In the genomic region with DNA sequence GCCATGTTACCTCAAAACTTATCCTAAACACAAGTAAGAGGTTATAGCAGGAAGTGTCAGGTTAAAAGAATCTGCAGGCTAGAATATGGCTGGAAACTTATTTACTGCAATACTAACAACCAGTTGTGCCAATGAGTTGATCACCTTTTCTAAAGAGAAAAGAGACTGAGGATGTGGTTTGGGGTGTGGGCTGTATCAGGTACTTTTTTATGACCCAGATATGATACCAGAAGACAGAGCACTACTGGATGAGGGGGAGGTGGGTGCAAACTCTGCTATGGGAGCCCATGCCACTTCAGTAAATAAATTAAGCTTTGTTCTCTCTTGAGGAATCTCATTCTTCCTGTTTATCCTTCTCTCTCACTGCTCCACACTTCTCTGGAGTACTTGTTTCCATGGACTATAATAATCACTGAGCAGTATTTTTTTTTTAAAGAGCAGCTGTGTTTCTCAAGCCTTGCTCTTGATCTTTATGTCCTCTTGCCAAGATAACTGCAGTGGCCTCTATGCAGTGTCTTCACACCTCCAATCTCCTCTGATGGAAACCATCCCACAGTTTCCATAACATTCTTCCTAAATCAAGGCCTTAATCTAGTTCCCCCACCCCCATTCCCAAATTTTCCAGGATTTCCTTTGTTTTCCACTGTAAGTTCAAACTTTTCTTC, we compare ENCODE assay signal across 11 cellular contexts. TPM values are rescaled to one million over a fixed set of nuclear protein-coding genes. Genes with fewer than 3 reads are reported as not detected.
A peak's percentile ranks its signal among the peaks of the same experiment; 100 is the strongest.
DNase-seq lines count a peak whose midpoint lies in the region; ATAC-seq and TF ChIP-seq lines count a peak whose summit lies in the region.
"Had no signal": no experiment of that assay in that cellular context is flagged by ENCODE, and none has a peak within 500 bp of the region (broad histone marks: within the 10 kb centered on the region; RNA-seq: fewer than 3 reads in every experiment).

No MANE protein-coding gene starts in this region.

- H3K4me3 ChIP-seq in CD8-positive, alpha-beta T cell (ENCODE audit: low read depth, low read length) = no peak overlapping the region
- H3K4me3 ChIP-seq: esophagus muscularis mucosa had no signal

- H3K27ac Mint-ChIP-seq in CD8-positive, alpha-beta T cell = peak overlapping the region; percentile 89

- intact Hi-C loops in CD8-positive, alpha-beta T cell (cut with DNase I, micrococcal nuclease) = loop anchor here (10.0 kb wide), 3 partner anchors 96 to 616 kb away; no protein-coding TSS in a partner anchor

- H3K4me3 Mint-ChIP-seq in CD8-positive, alpha-beta T cell = peak overlapping the region; percentile 32
- H3K4me3 Mint-ChIP-seq in activated T-cell treated with anti-CD3 and anti-CD28 coated beads, Interleukin-2, amount 50 U/mL, for 4 hours = no peak overlapping the region
- H3K4me3 Mint-ChIP-seq: neural crest cell had no signal

- no peak for TF ChIP-seq CTCF in CD8-positive, alpha-beta T cell (IDR thresholded peaks at IDR 0.05)

- no peak overlapping the region for H3K27ac ChIP-seq in CD8-positive, alpha-beta T cell (ENCODE audit: low read depth, low read length)
- H3K27ac ChIP-seq: esophagus muscularis mucosa had no signal

- no peaks in the 10 kb centered on the region for H3K9me3 Mint-ChIP-seq in CD8-positive, alpha-beta T cell
- no peaks in the 10 kb centered on the region for H3K9me3 Mint-ChIP-seq in activated T-cell treated with anti-CD3 and anti-CD28 coated beads, Interleukin-2, amount 50 U/mL, for 4 hours
- H3K9me3 Mint-ChIP-seq: neural crest cell had no signal

- peaks cover 56% of the 10 kb centered on the region for H3K4me1 ChIP-seq in CD8-positive, alpha-beta T cell (ENCODE audit: insufficient read depth, low read length)

- H3K27me3 ChIP-seq in CD8-positive, alpha-beta T cell (ENCODE audit: insufficient read depth, low read length) = no peaks in the 10 kb centered on the region
- H3K27me3 ChIP-seq: esophagus muscularis mucosa had no signal

- H3K4me1 Mint-ChIP-seq in CD8-positive, alpha-beta T cell (ENCODE audit: low read depth) = peaks cover 81% of the 10 kb centered on the region
- H3K4me1 Mint-ChIP-seq in activated T-cell treated with anti-CD3 and anti-CD28 coated beads, Interleukin-2, amount 50 U/mL, for 4 hours (ENCODE audit: low read depth) = peaks cover 72% of the 10 kb centered on the region

- CTCF ChIA-PET in CD8-positive, alpha-beta T cell (lab: Charles Lee) = interaction anchor here (1.0 to 1.4 kb wide), 5 partner anchors 8 to 555 kb away, joined by 3 to 5 read pairs (median 3); no protein-coding TSS in a partner anchor

- H3K9me3 ChIP-seq in CD8-positive, alpha-beta T cell (ENCODE audit: low read length) = no peaks in the 10 kb centered on the region
- H3K9me3 ChIP-seq: esophagus muscularis mucosa had no signal

- peak; percentile 96 for ATAC-seq in CD8-positive, alpha-beta T cell
- ATAC-seq in GM18909 (IDR thresholded peaks at IDR 0.05; ENCODE audit: poor library complexity, unreplicated experiment) = peak; percentile 94
- ATAC-seq in HG03025 (IDR thresholded peaks at IDR 0.05; ENCODE audit: low FRiP score, unreplicated experiment) = peak; percentile 79
- peak; percentile 87 to 91 for ATAC-seq in activated T-cell treated with anti-CD3 and anti-CD28 coated beads, Interleukin-2, amount 50 U/mL, for 4 hours

- H3K36me3 ChIP-seq in CD8-positive, alpha-beta T cell (ENCODE audit: insufficient read depth, low read length) = no peaks in the 10 kb centered on the region

- peaks cover 29% of the 10 kb centered on the region for H3K36me3 Mint-ChIP-seq in CD8-positive, alpha-beta T cell
- peaks cover 2% of the 10 kb centered on the region for H3K36me3 Mint-ChIP-seq in activated T-cell treated with anti-CD3 and anti-CD28 coated beads, Interleukin-2, amount 50 U/mL, for 4 hours (ENCODE audit: insufficient read depth)

- POLR2A ChIA-PET in CD8-positive, alpha-beta T cell (lab: Charles Lee) = interaction anchor here (0.7 to 1.4 kb wide), 5 partner anchors 15 to 404 kb away, joined by 3 to 4 read pairs (median 3); no protein-coding TSS in a partner anchor

- no peaks in the 10 kb centered on the region for H3K27me3 Mint-ChIP-seq in CD8-positive, alpha-beta T cell (ENCODE audit: low read depth)
- H3K27me3 Mint-ChIP-seq in activated T-cell treated with anti-CD3 and anti-CD28 coated beads, Interleukin-2, amount 50 U/mL, for 4 hours (ENCODE audit: low read depth) = no peaks in the 10 kb centered on the region

- DNase-seq in CD8-positive, alpha-beta T cell = peak in 6 of 7 experiments; percentile 4 to 59 (median 22)
- DNase-seq in activated T-cell treated with anti-CD3 and anti-CD28 coated beads, Interleukin-2, amount 50 U/mL, for 4 hours = no peak
- no peak for DNase-seq in KG1 (lab: John Stamatoyannopoulos, UW)
- DNase-seq in AG08396 (ENCODE audit: low spot score) = no peak
- no peak for DNase-seq in glomerular visceral epithelial cell (ENCODE audit: extremely low spot score)
- DNase-seq in Kasumi-1 (lab: John Stamatoyannopoulos, UW) = no peak
- DNase-seq: activated CD4-positive, CD25-positive, alpha-beta regulatory T cell treated with anti-CD3 and anti-CD28 coated beads, Interleukin-2, amount 50 U/mL, for 72 hours had no signal

RNA-seq across cellular contexts. Expression of a gene that starts 51.2 kb away (rescaled TPM):
- total RNA-seq in CD8-positive, alpha-beta T cell = under 1 TPM; 0.19 to 0.33 TPM
- total RNA-seq in activated T-cell treated with anti-CD3 and anti-CD28 coated beads, Interleukin-2, amount 50 U/mL, for 4 hours = under 1 TPM; 0.15 to 0.32 (median 0.22) TPM
- total RNA-seq: neural crest cell had no signal

Comparison
In these comparisons a context has a peak if more than half of its experiments do, and no peak if none do; other contexts are left out.
1. DNase-seq: peak in CD8-positive, alpha-beta T cell (6 of 7); none in activated T-cell treated with anti-CD3 and anti-CD28 coated beads, Interleukin-2, amount 50 U/mL, for 4 hours (single experiment), KG1 (single experiment), AG08396 (single experiment), glomerular visceral epithelial cell (single experiment) and Kasumi-1 (0 of 2).
2. Peak in every context shown above with its lines, with median percentiles within 50 percentile points of each other: ATAC-seq.